8 cellular contexts compared by ENCODE assay signal in genomic region chr12:22047495-22047894, GRCh38. TPM values are rescaled to one million over a fixed set of nuclear protein-coding genes. Genes with fewer than 3 reads are reported as not detected.
DNase-seq lines count a peak whose midpoint lies in the region; ATAC-seq and TF ChIP-seq lines count a peak whose summit lies in the region.

No MANE protein-coding gene starts in this region.

- no peaks in the 10 kb centered on the region for H3K27me3 ChIP-seq in uterus

- no peak for DNase-seq in activated naive CD4-positive, alpha-beta T cell (lab: John Stamatoyannopoulos, UW)
- no peak for DNase-seq in activated T-helper 2 cell treated with anti-CD3 and anti-CD28 coated beads, Interferon-gamma antibody, Interleukin-2, Interleukin-4, amounts not matched to agents 10 μg/mL and 5 μg/mL and 100 μg/mL, durations not matched to agents 14 hours and 24 hours and 36 hours (ENCODE audit: low spot score)
- no peak for DNase-seq in uterus
- DNase-seq in cerebellum (ENCODE audit: low spot score), result no peak

- H3K27ac ChIP-seq in uterus, result peak overlapping the region; percentile 93 to 97

- H3K4me3 ChIP-seq in iPS-18c (ENCODE audit: insufficient read depth, low read depth, low read length) (peak overlapping the region; percentile 15; the same call in 1 of the 2 replicates), uterus (no peak overlapping the region)

- ATAC-seq in GM21786 (IDR thresholded peaks at IDR 0.05; ENCODE audit: unreplicated experiment) (no peak), HG03039 (IDR thresholded peaks at IDR 0.05; ENCODE audit: unreplicated experiment) (no peak)

- peak overlapping the region; percentile 97 for H3K4me3 Mint-ChIP-seq in activated naive CD4-positive, alpha-beta T cell treated with anti-CD3 and anti-CD28 coated beads, Interleukin-2, amount 50 U/mL, for 24 hours
- H3K4me3 Mint-ChIP-seq in activated T-helper 2 cell treated with anti-CD3 and anti-CD28 coated beads, Interferon-gamma antibody, Interleukin-2, Interleukin-4, amounts not matched to agents 10 μg/mL and 5 μg/mL and 100 μg/mL, durations not matched to agents 14 hours and 24 hours and 36 hours (ENCODE audit: low read depth), result peak overlapping the region; percentile 95

- peaks cover 52% of the 10 kb centered on the region for H3K4me1 Mint-ChIP-seq in activated naive CD4-positive, alpha-beta T cell treated with anti-CD3 and anti-CD28 coated beads, Interleukin-2, amount 50 U/mL, for 24 hours
- H3K4me1 Mint-ChIP-seq in activated T-helper 2 cell treated with anti-CD3 and anti-CD28 coated beads, Interferon-gamma antibody, Interleukin-2, Interleukin-4, amounts not matched to agents 10 μg/mL and 5 μg/mL and 100 μg/mL, durations not matched to agents 14 hours and 24 hours and 36 hours (ENCODE audit: low read depth), result peaks cover 41% of the 10 kb centered on the region

- no peaks in the 10 kb centered on the region for H3K4me1 ChIP-seq in uterus

- peak overlapping the region; percentile 52 for H3K27ac Mint-ChIP-seq in activated naive CD4-positive, alpha-beta T cell treated with anti-CD3 and anti-CD28 coated beads, Interleukin-2, amount 50 U/mL, for 24 hours
- no peak overlapping the region for H3K27ac Mint-ChIP-seq in activated T-helper 2 cell treated with anti-CD3 and anti-CD28 coated beads, Interferon-gamma antibody, Interleukin-2, Interleukin-4, amounts not matched to agents 10 μg/mL and 5 μg/mL and 100 μg/mL, durations not matched to agents 14 hours and 24 hours and 36 hours

- H3K36me3 ChIP-seq in uterus, result no peaks in the 10 kb centered on the region

- TF ChIP-seq POLR2A in uterus (IDR thresholded peaks at IDR 0.05), result no peak

- no peak for TF ChIP-seq CTCF in uterus (IDR thresholded peaks at IDR 0.05)

- H3K9me3 ChIP-seq in iPS-18c (ENCODE audit: control insufficient read depth, insufficient read depth, low read length) (no peaks in the 10 kb centered on the region), uterus (no peaks in the 10 kb centered on the region)

- no peaks in the 10 kb centered on the region for H3K9me3 Mint-ChIP-seq in activated naive CD4-positive, alpha-beta T cell treated with anti-CD3 and anti-CD28 coated beads, Interleukin-2, amount 50 U/mL, for 24 hours
- no peaks in the 10 kb centered on the region for H3K9me3 Mint-ChIP-seq in activated T-helper 2 cell treated with anti-CD3 and anti-CD28 coated beads, Interferon-gamma antibody, Interleukin-2, Interleukin-4, amounts not matched to agents 10 μg/mL and 5 μg/mL and 100 μg/mL, durations not matched to agents 14 hours and 24 hours and 36 hours

- H3K36me3 Mint-ChIP-seq in activated naive CD4-positive, alpha-beta T cell treated with anti-CD3 and anti-CD28 coated beads, Interleukin-2, amount 50 U/mL, for 24 hours, result peaks cover 4% of the 10 kb centered on the region
- H3K36me3 Mint-ChIP-seq in activated T-helper 2 cell treated with anti-CD3 and anti-CD28 coated beads, Interferon-gamma antibody, Interleukin-2, Interleukin-4, amounts not matched to agents 10 μg/mL and 5 μg/mL and 100 μg/mL, durations not matched to agents 14 hours and 24 hours and 36 hours (ENCODE audit: low read depth), result peaks cover 25% of the 10 kb centered on the region

- no peaks in the 10 kb centered on the region for H3K27me3 Mint-ChIP-seq in activated naive CD4-positive, alpha-beta T cell treated with anti-CD3 and anti-CD28 coated beads, Interleukin-2, amount 50 U/mL, for 24 hours
- no peaks in the 10 kb centered on the region for H3K27me3 Mint-ChIP-seq in activated T-helper 2 cell treated with anti-CD3 and anti-CD28 coated beads, Interferon-gamma antibody, Interleukin-2, Interleukin-4, amounts not matched to agents 10 μg/mL and 5 μg/mL and 100 μg/mL, durations not matched to agents 14 hours and 24 hours and 36 hours (ENCODE audit: low read depth)

- intact Hi-C loops in activated T-helper 2 cell treated with anti-CD3 and anti-CD28 coated beads, Interferon-gamma antibody, Interleukin-2, Interleukin-4, amounts not matched to agents 10 μg/mL and 5 μg/mL and 100 μg/mL, durations not matched to agents 14 hours and 24 hours and 36 hours (cut with micrococcal nuclease), result loop anchor here (2.0 to 10.0 kb wide), 4 partner anchors 287 to 593 kb away; partner anchors contain the start of genes ETNK1 and ST8SIA1
- intact Hi-C loops in uterus (cut with DNase I; ENCODE audit: low total_unique reads), result no loop called here

RNA-seq across cellular contexts. Expression of gene CMAS, which starts 1.5 kb away (rescaled TPM):
- total RNA-seq in activated T-helper 2 cell treated with anti-CD3 and anti-CD28 coated beads, Interferon-gamma antibody, Interleukin-2, Interleukin-4, amounts not matched to agents 10 μg/mL and 5 μg/mL and 100 μg/mL, durations not matched to agents 14 hours and 24 hours and 36 hours, result 36.2 and 37.7 TPM in 2 replicates
- total RNA-seq in uterus, result 10 to 100 TPM; 34.8 to 53.2 (median 39.9) TPM
- 33.7 TPM for total RNA-seq in cerebellum
